In genomic region chr20:3454821-3455220, GRCh38 we compare ENCODE assay signal across 16 cellular contexts. TPM values are rescaled to one million over a fixed set of nuclear protein-coding genes. Genes with fewer than 3 reads are reported as not detected.
DNase-seq lines count a peak whose midpoint lies in the region; ATAC-seq and TF ChIP-seq lines count a peak whose summit lies in the region.
"Had no signal": no experiment of that assay in that cellular context is flagged by ENCODE, and none has a peak within 500 bp of the region (broad histone marks: within the 10 kb centered on the region; RNA-seq: fewer than 3 reads in every experiment).

No MANE protein-coding gene starts in this region.

- H3K18ac ChIP-seq in IMR-90 (ENCODE audit: low read depth, low read length), result no peak overlapping the region

- CTCF ChIA-PET in IMR-90 (lab: Yijun Ruan, JAX), result interaction anchor here (1.9 kb wide), 1 partner anchor 15 kb away, joined by 6 read pairs; the partner anchor contains the start of gene ATRN

- POLR2A ChIA-PET in IMR-90 (lab: Charles Lee; ENCODE audit: unreplicated experiment), result no interaction called here

- dilution Hi-C loops in IMR-90 (cut with HindIII; ENCODE audit: low sequenced_read_pairs, unreplicated experiment), result no loop called here

- peaks cover 46% of the 10 kb centered on the region for H3K27me3 ChIP-seq in IMR-90 (ENCODE audit: control insufficient read depth, insufficient read depth, low read length)
- H3K27me3 ChIP-seq in thyroid gland, result no peaks in the 10 kb centered on the region
- no peaks in the 10 kb centered on the region for H3K27me3 ChIP-seq in ovary
- H3K27me3 ChIP-seq: BLaER1 treated with 17β-estradiol and CSF1 and Interleukin-3, amounts not matched to agents 10 nM and 100 nM had no signal

- H2AFZ ChIP-seq in IMR-90 (replicated peaks; ENCODE audit: low read length, poor library complexity), result peak overlapping the region; percentile 38
- H2AFZ ChIP-seq: GM23248 had no signal

- 33% methylated on average over 2 of the region's 6 CpGs; no CpG with 5 or more reads in 1 of the 2 experiments for WGBS in IMR-90 (ENCODE audit: extremely low coverage in 2 of 2, insufficient read length in 1 of 2), 2 experiments
- WGBS in thyroid gland, 2 donors, result 42 to 46% methylated on average over 6 of the region's 6 CpGs
- WGBS in ovary, 3 donors, result 44 to 49% (median 44%) methylated on average over 6 of the region's 6 CpGs

- no peaks in the 10 kb centered on the region for H3K9me1 ChIP-seq in IMR-90 (ENCODE audit: insufficient read depth, low read length)

- H3K79me1 ChIP-seq in IMR-90 (ENCODE audit: low read depth in 1 of 2, low read length in 2 of 2), result no peaks in the 10 kb centered on the region

- no peak overlapping the region for H3K9ac ChIP-seq in IMR-90 (ENCODE audit: low read depth, low read length)
- H3K9ac ChIP-seq: BLaER1 treated with 17β-estradiol and CSF1 and Interleukin-3, amounts not matched to agents 10 nM and 100 nM; GM23248 had no signal

- H3K23ac ChIP-seq in IMR-90 (ENCODE audit: low read depth, low read length), result no peak overlapping the region

- H2BK20ac ChIP-seq in IMR-90 (ENCODE audit: low read depth, low read length), result no peak overlapping the region

- in situ Hi-C loops in IMR-90 (cut with MboI; ENCODE audit: low sequenced_read_pairs), result no loop called here

- H3K14ac ChIP-seq in IMR-90 (replicated peaks; ENCODE audit: low read depth, low read length), result no peak overlapping the region

- H3K4me1 ChIP-seq in IMR-90 (ENCODE audit: control insufficient read depth, insufficient read depth, low read length), result no peaks in the 10 kb centered on the region
- H3K4me1 ChIP-seq in thyroid gland, result peaks cover 0 to 14% of the 10 kb centered on the region in 2 donors
- no peaks in the 10 kb centered on the region for H3K4me1 ChIP-seq in ovary (ENCODE audit: insufficient read depth)
- H3K4me1 ChIP-seq: BLaER1 treated with 17β-estradiol and CSF1 and Interleukin-3, amounts not matched to agents 10 nM and 100 nM had no signal

- no peak overlapping the region for H4K8ac ChIP-seq in IMR-90 (ENCODE audit: low read depth in 2 of 2, low read length in 2 of 2)

- H3K36me3 ChIP-seq in IMR-90 (ENCODE audit: control insufficient read depth, insufficient read depth, low read length), result no peaks in the 10 kb centered on the region
- no peaks in the 10 kb centered on the region for H3K36me3 ChIP-seq in thyroid gland
- H3K36me3 ChIP-seq in ovary, result no peaks in the 10 kb centered on the region
- H3K36me3 ChIP-seq: BLaER1 treated with 17β-estradiol and CSF1 and Interleukin-3, amounts not matched to agents 10 nM and 100 nM had no signal

- no peak overlapping the region for H2BK15ac ChIP-seq in IMR-90 (ENCODE audit: low read depth, low read length)

- no peak overlapping the region for H3K4me3 ChIP-seq in IMR-90 (ENCODE audit: insufficient read depth, low read depth, low read length)
- H3K4me3 ChIP-seq in thyroid gland (replicated peaks in 1 of 3), result no peak overlapping the region
- H3K4me3 ChIP-seq in ovary, result no peak overlapping the region
- H3K4me3 ChIP-seq: BLaER1 treated with 17β-estradiol and CSF1 and Interleukin-3, amounts not matched to agents 10 nM and 100 nM; GM23248 had no signal

- no peak overlapping the region for H4K91ac ChIP-seq in IMR-90 (ENCODE audit: insufficient read depth, low read depth, low read length)

- H3K56ac ChIP-seq in IMR-90 (ENCODE audit: extremely low read depth, insufficient read depth, low read length), result no peak overlapping the region

- H3K4me1 Mint-ChIP-seq in nephron, result peaks cover 9% of the 10 kb centered on the region
- H3K4me1 Mint-ChIP-seq: CD4-positive, CD25-positive, alpha-beta regulatory T cell had no signal

- peaks cover 4% of the 10 kb centered on the region for H3K27me3 Mint-ChIP-seq in nephron (ENCODE audit: low read depth)

- BruUV-seq in IMR-90 (replicated peaks; lab: Mats Ljungman, UMichigan), result no TSS peak

- H2AK5ac ChIP-seq in IMR-90 (ENCODE audit: low read depth, low read length), result no peak overlapping the region

- intact Hi-C loops in IMR-90 (cut with micrococcal nuclease), result no loop called here
- intact Hi-C loops in thyroid gland (cut with DNase I), result no loop called here
- intact Hi-C loops in ovary (cut with DNase I), result no loop called here

- H3K27ac Mint-ChIP-seq in nephron, result peak overlapping the region in 2 of 3 experiments; percentile 5 to 55

- TF ChIP-seq CTCF in IMR-90 (conservative IDR thresholded peaks at IDR 0.05; ENCODE audit: low read depth, low read length) (no peak), nephron (IDR thresholded peaks at IDR 0.05; ENCODE audit: unreplicated experiment in 3 of 3) (no peak), thyroid gland (IDR thresholded peaks at IDR 0.05) (no peak), ovary (IDR thresholded peaks at IDR 0.05) (no peak)

- no peak overlapping the region for H3K27ac ChIP-seq in IMR-90 (ENCODE audit: insufficient read depth, low read length)
- no peak overlapping the region for H3K27ac ChIP-seq in thyroid gland
- no peak overlapping the region for H3K27ac ChIP-seq in ovary
- H3K27ac ChIP-seq: BLaER1 treated with 17β-estradiol and CSF1 and Interleukin-3, amounts not matched to agents 10 nM and 100 nM; GM23248 had no signal

- H3K4ac ChIP-seq in IMR-90 (ENCODE audit: low read depth, low read length), result no peak overlapping the region

- no peaks in the 10 kb centered on the region for H3K9me3 Mint-ChIP-seq in nephron

- TF ChIP-seq EP300 in ovary (IDR thresholded peaks at IDR 0.05), result no peak

- no peaks in the 10 kb centered on the region for H4K20me1 ChIP-seq in IMR-90 (ENCODE audit: insufficient read depth, low read length)
- H4K20me1 ChIP-seq: BLaER1 treated with 17β-estradiol and CSF1 and Interleukin-3, amounts not matched to agents 10 nM and 100 nM had no signal

- TF ChIP-seq POLR2A in IMR-90 (IDR thresholded peaks at IDR 0.05; ENCODE audit: low read depth, low read length), result no peak
- TF ChIP-seq POLR2A in thyroid gland (IDR thresholded peaks at IDR 0.05), result no peak
- no peak for TF ChIP-seq POLR2A in ovary (IDR thresholded peaks at IDR 0.05)

- H2BK5ac ChIP-seq in IMR-90 (ENCODE audit: low read depth, low read length, poor library complexity, severe bottlenecking), result no peak overlapping the region

- H3K9me3 ChIP-seq in IMR-90 (ENCODE audit: control insufficient read depth, insufficient read depth, low read length) (no peaks in the 10 kb centered on the region), thyroid gland (no peaks in the 10 kb centered on the region), ovary (no peaks in the 10 kb centered on the region)
- H3K9me3 ChIP-seq: BLaER1 treated with 17β-estradiol and CSF1 and Interleukin-3, amounts not matched to agents 10 nM and 100 nM had no signal

- H3K4me3 Mint-ChIP-seq in nephron, result no peak overlapping the region
- H3K4me3 Mint-ChIP-seq: CD4-positive, CD25-positive, alpha-beta regulatory T cell had no signal

- no peak overlapping the region for H2BK120ac ChIP-seq in IMR-90 (ENCODE audit: low read depth, low read length)

- ATAC-seq in IMR-90 (ENCODE audit: low read depth) (no peak), HG03439 (IDR thresholded peaks at IDR 0.05; ENCODE audit: unreplicated experiment) (no peak), GM18907 (IDR thresholded peaks at IDR 0.05; ENCODE audit: unreplicated experiment) (no peak)
- ATAC-seq: HepG2 had no signal

- DNase-seq in IMR-90 (no peak), astrocyte of the hippocampus (ENCODE audit: low read depth, low spot score) (peak; percentile 43), thyroid gland (peak; percentile 45), ovary (no peak)
- DNase-seq: 8988T; ACHN; Calu3; CD4-positive, CD25-positive, alpha-beta regulatory T cell; DMS 273 treated with DMSO at 0.1 percent for 48 hours; GM23248; H7 had no signal

- H3K36me3 Mint-ChIP-seq in nephron (ENCODE audit: low read depth), result no peaks in the 10 kb centered on the region
- H3K36me3 Mint-ChIP-seq: CD4-positive, CD25-positive, alpha-beta regulatory T cell had no signal

- no peak overlapping the region for H3K4me2 ChIP-seq in IMR-90 (ENCODE audit: low read depth, low read length)
- H3K4me2 ChIP-seq: BLaER1 treated with 17β-estradiol and CSF1 and Interleukin-3, amounts not matched to agents 10 nM and 100 nM had no signal

- no peak overlapping the region for H2AK9ac ChIP-seq in IMR-90 (replicated peaks; ENCODE audit: low read depth, low read length, poor library complexity)

- no peak overlapping the region for H4K5ac ChIP-seq in IMR-90 (ENCODE audit: low read depth, low read length)

- no peak for TF ChIP-seq RAD21 in IMR-90 (IDR thresholded peaks at IDR 0.05; ENCODE audit: low read length)

TF ChIP-seq in IMR-90, 13 proteins besides CTCF, POLR2A, EP300 and RAD21 (continues in another document):
- TF ChIP-seq RFX5 (IDR thresholded peaks at IDR 0.05; ENCODE audit: low read depth, low read length) (no peak), CEBPB (IDR thresholded peaks at IDR 0.05; ENCODE audit: low read depth, low read length) (no peak), MAZ (IDR thresholded peaks at IDR 0.05; ENCODE audit: borderline replicate concordance, low read depth, low read length) (no peak), MXI1 (IDR thresholded peaks at IDR 0.05; ENCODE audit: borderline replicate concordance, low read depth, low read length) (no peak), NFE2L2 (IDR thresholded peaks at IDR 0.05; ENCODE audit: low read depth, low read length) (no peak), SMC3 (IDR thresholded peaks at IDR 0.05; ENCODE audit: low read depth, low read length) (no peak), FOS (IDR thresholded peaks at IDR 0.05; ENCODE audit: low read depth, low read length) (no peak), BHLHE40 (IDR thresholded peaks at IDR 0.05; ENCODE audit: low read depth, low read length) (no peak)
- TF ChIP-seq, protein P1, sequence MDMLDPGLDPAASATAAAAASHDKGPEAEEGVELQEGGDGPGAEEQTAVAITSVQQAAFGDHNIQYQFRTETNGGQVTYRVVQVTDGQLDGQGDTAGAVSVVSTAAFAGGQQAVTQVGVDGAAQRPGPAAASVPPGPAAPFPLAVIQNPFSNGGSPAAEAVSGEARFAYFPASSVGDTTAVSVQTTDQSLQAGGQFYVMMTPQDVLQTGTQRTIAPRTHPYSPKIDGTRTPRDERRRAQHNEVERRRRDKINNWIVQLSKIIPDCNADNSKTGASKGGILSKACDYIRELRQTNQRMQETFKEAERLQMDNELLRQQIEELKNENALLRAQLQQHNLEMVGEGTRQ (IDR thresholded peaks at IDR 0.05; ENCODE audit: low read depth, low read length), result no peak

RNA-seq across cellular contexts. Expression of gene ATRN, which starts 16.0 kb away (rescaled TPM):
- total RNA-seq in IMR-90 (2012; rRNA removed) (42.5 and 46.2 TPM in 2 replicates), thyroid gland (10 to 100 TPM; 43.0 to 81.8 (median 61.4) TPM), ovary (10 to 100 TPM; 13.1 to 34.3 (median 23.6) TPM)
- polyA plus RNA-seq in IMR-90 (2012; rRNA removed) (27.8 and 32.3 TPM in 2 replicates), ovary (10 to 100 TPM; 10.3 to 46.2 TPM)
- polyA plus RNA-seq in IMR-90 (2012; cell fraction: cytosol; rRNA removed), result 13.4 and 16.6 TPM in 2 replicates
- polyA plus RNA-seq in IMR-90 (2012; cell fraction: nucleus; rRNA removed; ENCODE audit: low replicate concordance), result 9.3 and 25.4 TPM in 2 replicates

RNA-seq across cellular contexts. Expression of gene DNAAF9, which starts 47.4 kb away (rescaled TPM):
- total RNA-seq in IMR-90 (2012; rRNA removed) (7.8 and 7.9 TPM in 2 replicates), thyroid gland (10 to 100 TPM; 18.0 to 29.8 (median 22.5) TPM), ovary (10 to 100 TPM; 11.0 to 20.3 (median 17.5) TPM)
- polyA plus RNA-seq in IMR-90 (2012; rRNA removed) (6.9 and 8.2 TPM in 2 replicates), ovary (10 to 100 TPM; 10.3 to 19.8 TPM)
- polyA plus RNA-seq in IMR-90 (2012; cell fraction: cytosol; rRNA removed), result 3.6 and 4.1 TPM in 2 replicates
- 13.2 and 23.6 TPM in 2 replicates for polyA plus RNA-seq in IMR-90 (2012; cell fraction: nucleus; rRNA removed; ENCODE audit: low replicate concordance)

Comparison
In these comparisons a context has a peak if more than half of its experiments do, and no peak if none do; other contexts are left out.
1. DNase-seq: peak in astrocyte of the hippocampus (single experiment) and thyroid gland (2 of 2); none in IMR-90 (single experiment) and ovary (0 of 5).